In genomic region chrX:69362889-69363288, GRCh38 we compare ENCODE assay signal across 12 cellular contexts.
DNase-seq lines count a peak whose midpoint lies in the region; ATAC-seq, FAIRE-seq and TF ChIP-seq lines count a peak whose summit lies in the region.
"Had no signal": no experiment of that assay in that cellular context is flagged by ENCODE, and none has a peak within 500 bp of the region (broad histone marks: within the 10 kb centered on the region; RNA-seq: fewer than 3 reads in every experiment).

No MANE protein-coding gene starts in this region.

- no peaks in the 10 kb centered on the region for H3K79me2 ChIP-seq in mammary epithelial cell (ENCODE audit: insufficient read depth, low read length)

- FAIRE-seq in frontal cortex (lab: Jason Lieb, UNC) = no peak

- intact Hi-C loops in heart left ventricle (cut with DNase I) (loop anchor here in 1 of 10 donors (10.0 kb wide), 1 partner anchor 68 kb away; no protein-coding TSS in a partner anchor), mammary epithelial cell (cut with micrococcal nuclease) (no loop called here)

- 37 to 50% (median 38%) methylated on average over 3 to 4 of the region's 4 CpGs for WGBS in heart left ventricle, 4 donors
- 25% methylated on average over 3 of the region's 4 CpGs for WGBS in mammary epithelial cell (ENCODE audit: low coverage, missing lambda C conversion rate)

- no peaks in the 10 kb centered on the region for H4K20me1 ChIP-seq in mammary epithelial cell (ENCODE audit: insufficient read depth, low read length)

- no peak overlapping the region for H3K9ac ChIP-seq in mammary epithelial cell (ENCODE audit: insufficient read depth, low read length)

- ATAC-seq in GM19025 (IDR thresholded peaks at IDR 0.05; ENCODE audit: low read depth, unreplicated experiment) = peak; percentile 91
- peak; percentile 78 for ATAC-seq in HG03342 (IDR thresholded peaks at IDR 0.05; ENCODE audit: unreplicated experiment)
- peak in 3 of 4 donors; percentile 34 to 56 (median 42) for ATAC-seq in heart left ventricle
- no peak for ATAC-seq in GM18498 (IDR thresholded peaks at IDR 0.05; ENCODE audit: unreplicated experiment)
- no peak for ATAC-seq in omental fat pad (ENCODE audit: low FRiP score)
- ATAC-seq: gastrocnemius medialis had no signal

- peaks cover 0 to 15% (median 0%) of the 10 kb centered on the region in 12 donors for H3K4me1 ChIP-seq in heart left ventricle
- no peaks in the 10 kb centered on the region for H3K4me1 ChIP-seq in mammary epithelial cell (ENCODE audit: insufficient read depth, low read length)
- H3K4me1 ChIP-seq: BE2C, gastrocnemius medialis had no signal

- peaks cover 0 to 6% (median 0%) of the 10 kb centered on the region in 9 donors for H3K27me3 ChIP-seq in heart left ventricle
- no peaks in the 10 kb centered on the region for H3K27me3 ChIP-seq in mammary epithelial cell (ENCODE audit: insufficient read depth, low read length)
- H3K27me3 ChIP-seq: BE2C, brain microvascular endothelial cell had no signal

- peak; percentile 82 for DNase-seq in AG08395 (ENCODE audit: low spot score)
- DNase-seq in heart left ventricle = peak in 1 of 5 donors; percentile 37
- no peak for DNase-seq in mammary epithelial cell
- DNase-seq in frontal cortex (ENCODE audit: low spot score in 2 of 2) = no peak
- DNase-seq in omental fat pad (ENCODE audit: low spot score) = no peak
- DNase-seq: BE2C; brain microvascular endothelial cell; gastrocnemius medialis; stimulated activated CD4-positive, alpha-beta T cell treated with anti-CD3 and anti-CD28 coated beads, Interleukin-12 subunit alpha, Interleukin-12 subunit beta, amount 100 ng/mL, for 4 hours had no signal

- CTCF ChIA-PET in mammary epithelial cell (lab: Charles Lee; ENCODE audit: low non-redundant PET) = no interaction called here

- BruUV-seq in mammary epithelial cell (replicated peaks; lab: Mats Ljungman, UMichigan) = no TSS peak

- H3K36me3 ChIP-seq in heart left ventricle (no peaks in the 10 kb centered on the region), mammary epithelial cell (ENCODE audit: insufficient read depth, low read length) (no peaks in the 10 kb centered on the region)
- H3K36me3 ChIP-seq: BE2C, brain microvascular endothelial cell, gastrocnemius medialis had no signal

- H3K4me2 ChIP-seq in mammary epithelial cell (ENCODE audit: insufficient read depth, low read depth, low read length) = no peak overlapping the region

- TF ChIP-seq CTCF in heart left ventricle (IDR thresholded peaks at IDR 0.05) (no peak), mammary epithelial cell (conservative IDR thresholded peaks at IDR 0.05 in 1 of 2, IDR thresholded peaks at IDR 0.05 in 1 of 2; ENCODE audit: extremely low read depth in 1 of 2, insufficient read depth in 1 of 2, low read depth in 1 of 2, low read length in 2 of 2) (no peak), omental fat pad (IDR thresholded peaks at IDR 0.05) (no peak)

- dilution Hi-C loops in mammary epithelial cell (cut with HindIII; ENCODE audit: low sequenced_read_pairs) = no loop called here

- TF ChIP-seq POLR2A in heart left ventricle (IDR thresholded peaks at IDR 0.05) = no peak

- in situ Hi-C loops in mammary epithelial cell (cut with MboI; ENCODE audit: low sequenced_read_pairs in 2 of 2) = no loop called here

- H3K9me3 ChIP-seq in heart left ventricle (no peaks in the 10 kb centered on the region), mammary epithelial cell (replicated peaks; ENCODE audit: insufficient read depth, low read length) (no peaks in the 10 kb centered on the region)
- H3K9me3 ChIP-seq: BE2C, gastrocnemius medialis had no signal

- no peak overlapping the region for H3K27ac ChIP-seq in heart left ventricle
- H3K27ac ChIP-seq in mammary epithelial cell (ENCODE audit: insufficient read depth, low read depth, low read length) = no peak overlapping the region
- H3K27ac ChIP-seq: brain microvascular endothelial cell, gastrocnemius medialis had no signal

- no peak overlapping the region for H3K4me3 ChIP-seq in heart left ventricle
- H3K4me3 ChIP-seq in mammary epithelial cell (replicated peaks in 1 of 3; ENCODE audit: insufficient read depth in 1 of 3, low read depth in 2 of 3, low read length in 3 of 3) = no peak overlapping the region
- H3K4me3 ChIP-seq: gastrocnemius medialis had no signal

- H2AFZ ChIP-seq in mammary epithelial cell (ENCODE audit: low read depth, low read length) = no peak overlapping the region

Comparison
In these comparisons a context has a peak if more than half of its experiments do, and no peak if none do; other contexts are left out.
1. ATAC-seq: peak in GM19025 (single experiment), HG03342 (single experiment) and heart left ventricle (3 of 4); none in GM18498 (single experiment) and omental fat pad (single experiment).